In the genomic region with DNA sequence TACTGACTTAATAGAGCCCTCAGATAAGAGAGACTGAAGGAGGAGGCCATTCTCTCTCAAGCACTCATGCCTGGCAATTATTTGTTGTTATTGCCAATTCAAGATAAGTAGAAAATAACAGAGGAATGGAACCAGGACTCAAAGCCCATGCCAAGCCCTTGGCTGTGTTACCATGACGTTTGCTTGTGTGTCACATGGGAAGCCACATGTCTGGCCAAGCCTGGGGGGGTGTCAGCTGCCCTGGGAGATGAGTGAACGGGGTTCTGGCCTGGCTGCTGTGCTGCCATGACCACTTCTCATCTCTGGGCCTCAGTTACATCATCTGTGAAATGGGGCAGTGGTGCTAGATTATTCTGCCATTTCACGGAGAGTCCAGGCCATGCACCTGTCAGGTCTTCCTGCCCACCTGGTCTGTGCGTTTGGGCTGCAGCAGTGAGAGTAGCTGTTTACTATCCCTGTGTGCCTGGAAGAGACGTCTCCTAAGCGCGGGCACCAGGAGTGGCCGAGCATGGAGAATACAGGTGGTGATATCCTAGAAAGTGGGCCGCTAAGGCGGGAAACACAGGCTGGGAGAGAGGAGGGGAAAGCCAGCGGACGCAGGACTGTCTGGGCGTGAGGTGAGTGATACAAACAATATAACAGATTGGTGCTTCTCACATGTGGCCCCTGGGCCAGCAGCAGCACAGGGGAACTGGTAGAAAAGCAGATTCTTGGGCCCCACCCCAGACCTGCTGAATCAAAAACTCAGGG, we compare ENCODE assay signal across 33 cellular contexts.
A peak's percentile ranks its signal among the peaks of the same experiment; 100 is the strongest.
DNase-seq lines count a peak whose midpoint lies in the region; ATAC-seq, FAIRE-seq and TF ChIP-seq lines count a peak whose summit lies in the region.
"Had no signal": no experiment of that assay in that cellular context is flagged by ENCODE, and none has a peak within 500 bp of the region (broad histone marks: within the 10 kb centered on the region; RNA-seq: fewer than 3 reads in every experiment).

No MANE protein-coding gene starts in this region.

- DNase-seq in heart right ventricle (no peak), right atrium auricular region (ENCODE audit: low spot score) (no peak), body of pancreas (no peak), right cardiac atrium (peak; percentile 53 to 75 (median 74)), urothelium cell line (ENCODE audit: low spot score) (no peak), GM19238 (ENCODE audit: insufficient read length, low spot score) (no peak), NCI-H2107 treated with DMSO at 0.1 percent for 48 hours (lab: John Stamatoyannopoulos, UW; ENCODE audit: unreplicated experiment) (no peak)
- DNase-seq: activated CD4-positive, alpha-beta T cell treated with anti-CD3 and anti-CD28 coated beads, Interleukin-2, amount 10 ng/mL, durations not matched to agents 24 days and 14 days; activated naive CD4-positive, alpha-beta T cell treated with anti-CD3 and anti-CD28 coated beads, Interleukin-2, amount 50 U/mL, for 16 hours; activated T-cell treated with anti-CD3 and anti-CD28 coated beads, Interleukin-2, amount 50 U/mL, for 4 hours; anterior cingulate cortex; Caco-2; central memory CD4-positive, alpha-beta T cell; HCEC 1CT; lower lobe of right lung; mucosa of descending colon; MV-4-11; NCI-H2171; NCI-H524; nephron progenitor cell; NK-92 treated with Interleukin-12 subunit alpha and Interleukin-12 subunit beta, amount 100 ng/mL, for 24 hours; retina; SHP77; stimulated activated CD4-positive, alpha-beta T cell treated with anti-CD3 and anti-CD28 coated beads, Interleukin-4, amount 100 ng/mL, for 4 hours; stimulated activated naive B cell treated with anti-CD40 and anti-IgM and Interleukin-4, amounts not matched to agents 10 μg/mL and 1 μg/mL and 100 μg/mL, for 72 hours; T-helper 9 cell; WERI-Rb-1 had no signal

- H3K9me3 ChIP-seq in heart right ventricle (no peaks in the 10 kb centered on the region), right atrium auricular region (no peaks in the 10 kb centered on the region), body of pancreas (no peaks in the 10 kb centered on the region), right cardiac atrium (ENCODE audit: control insufficient read depth, low read length) (no peaks in the 10 kb centered on the region)
- H3K9me3 ChIP-seq: Caco-2, lower lobe of right lung, mucosa of descending colon, ovary had no signal

- TF ChIP-seq POLR2A in body of pancreas (IDR thresholded peaks at IDR 0.05), result no peak

- intact Hi-C loops in heart right ventricle (cut with DNase I) (loop anchor here in 2 of 10 donors (10.0 kb wide), 1 partner anchor 60 kb away; no protein-coding TSS in a partner anchor), body of pancreas (cut with DNase I) (no loop called here), right cardiac atrium (cut with DNase I) (loop anchor here in 2 of 4 donors (10.0 kb wide), 1 partner anchor 70 kb away; the partner anchor contains the start of gene MAN1C1 (in 2 of the 2))

- WGBS in heart right ventricle, 2 donors, result 67 to 84% methylated on average over 13 of the region's 13 CpGs
- 84 to 86% methylated on average over 13 of the region's 13 CpGs for WGBS in body of pancreas, 2 donors
- WGBS in right cardiac atrium, result 86% methylated on average over 13 of the region's 13 CpGs

- ATAC-seq in heart right ventricle (peak in 6 of 8 donors; percentile 19 to 46 (median 27)), body of pancreas (peak; percentile 26), right cardiac atrium (peak in 1 of 2 donors; percentile 23), HG02588 (IDR thresholded peaks at IDR 0.05; ENCODE audit: unreplicated experiment) (no peak)
- ATAC-seq: activated T-cell treated with anti-CD3 and anti-CD28 coated beads, Interleukin-2, amount 50 U/mL, for 4 hours; HepG2; lower lobe of right lung; mucosa of descending colon; stimulated activated naive B cell treated with anti-CD40 and anti-IgM and Interleukin-4, amounts not matched to agents 10 μg/mL and 1 μg/mL and 100 μg/mL, for 72 hours had no signal

- no peak overlapping the region for H3K4me3 ChIP-seq in heart right ventricle
- H3K4me3 ChIP-seq in right atrium auricular region, result no peak overlapping the region
- H3K4me3 ChIP-seq in body of pancreas, result no peak overlapping the region
- no peak overlapping the region for H3K4me3 ChIP-seq in right cardiac atrium (ENCODE audit: low read length)
- H3K4me3 ChIP-seq: lower lobe of right lung, mucosa of descending colon, ovary, PC-9 had no signal

- H3K4me1 ChIP-seq in heart right ventricle, result peaks cover 11 to 40% (median 25%) of the 10 kb centered on the region in 9 donors
- peaks cover 0 to 23% of the 10 kb centered on the region in 2 donors for H3K4me1 ChIP-seq in right atrium auricular region
- peaks cover 18% of the 10 kb centered on the region for H3K4me1 ChIP-seq in body of pancreas
- peaks cover 11% of the 10 kb centered on the region for H3K4me1 ChIP-seq in right cardiac atrium (ENCODE audit: control insufficient read depth, insufficient read depth, low read length)
- H3K4me1 ChIP-seq: Caco-2 had no signal

- H3K27me3 ChIP-seq in heart right ventricle (no peaks in the 10 kb centered on the region), right atrium auricular region (no peaks in the 10 kb centered on the region), body of pancreas (no peaks in the 10 kb centered on the region), right cardiac atrium (ENCODE audit: control insufficient read depth, insufficient read depth) (no peaks in the 10 kb centered on the region)
- H3K27me3 ChIP-seq: ovary had no signal

- TF ChIP-seq CTCF in heart right ventricle (IDR thresholded peaks at IDR 0.05), result no peak
- no peak for TF ChIP-seq CTCF in right atrium auricular region (IDR thresholded peaks at IDR 0.05)
- no peak for TF ChIP-seq CTCF in body of pancreas (IDR thresholded peaks at IDR 0.05)

- H3K36me3 ChIP-seq in heart right ventricle (peaks cover 0 to 6% (median 0%) of the 10 kb centered on the region in 9 donors), right atrium auricular region (no peaks in the 10 kb centered on the region), body of pancreas (replicated peaks in 1 of 2; ENCODE audit: insufficient read depth in 1 of 2, low read depth in 2 of 2) (no peaks in the 10 kb centered on the region)
- H3K36me3 ChIP-seq: lower lobe of right lung, ovary, WERI-Rb-1 had no signal

- peak; percentile 30 for FAIRE-seq in urothelium cell line (lab: Jason Lieb, UNC)
- FAIRE-seq: GM18507, HepG2, keratinocyte had no signal

- H3K27ac ChIP-seq in heart right ventricle (peak overlapping the region in 1 of 10 donors; percentile 19), right atrium auricular region (no peak overlapping the region), body of pancreas (no peak overlapping the region), right cardiac atrium (ENCODE audit: low read length) (no peak overlapping the region)
- H3K27ac ChIP-seq: lower lobe of right lung, ovary, PC-9, WERI-Rb-1 had no signal

Comparison
In these comparisons a context has a peak if more than half of its experiments do, and no peak if none do; other contexts are left out.
1. DNase-seq: peak in right cardiac atrium (3 of 3); none in heart right ventricle (0 of 2), right atrium auricular region (single experiment), body of pancreas (0 of 4), urothelium cell line (single experiment), GM19238 (single experiment) and NCI-H2107 treated with DMSO at 0.1 percent for 48 hours (single experiment).